ENCODE assay signal across 8 cellular contexts in genomic region chr2:73827018-73827417, GRCh38. TPM values are rescaled to one million over a fixed set of nuclear protein-coding genes. Genes with fewer than 3 reads are reported as not detected.
DNase-seq lines count a peak whose midpoint lies in the region; ATAC-seq, FAIRE-seq and TF ChIP-seq lines count a peak whose summit lies in the region.

No MANE protein-coding gene starts in this region.

- H4K20me1 ChIP-seq in HepG2 (ENCODE audit: insufficient read depth, low read length): no peaks in the 10 kb centered on the region
- no peaks in the 10 kb centered on the region for H4K20me1 ChIP-seq in OCI-LY1 (ENCODE audit: insufficient read depth, low read length)

- BruUV-seq in HepG2 (replicated peaks; lab: Mats Ljungman, UMichigan): no TSS peak

- TF ChIP-seq CTCF in HepG2 (CRISPR knock-in tag; IDR thresholded peaks at IDR 0.05) (peak; percentile 45), right lobe of liver (IDR thresholded peaks at IDR 0.05) (peak in 2 of 4 donors; percentile 16 to 18), OCI-LY1 (IDR thresholded peaks at IDR 0.05; ENCODE audit: low read length) (peak; percentile 78), upper lobe of right lung (IDR thresholded peaks at IDR 0.05) (peak; percentile 23)

- H3K4me1 ChIP-seq in HepG2 (ENCODE audit: insufficient read depth, low read length) (peaks cover 31% of the 10 kb centered on the region), right lobe of liver (peaks cover 0 to 6% (median 0%) of the 10 kb centered on the region in 4 donors), OCI-LY1 (ENCODE audit: insufficient read depth, low read length, severe bottlenecking) (peaks cover 36% of the 10 kb centered on the region), upper lobe of right lung (peaks cover 17% of the 10 kb centered on the region)

- POLR2A ChIA-PET in HepG2 (lab: Yijun Ruan, JAX): interaction anchor here (0.6 to 1.2 kb wide), 6 partner anchors 16 to 352 kb away, joined by 3 to 8 read pairs (median 3); partner anchors contain the start of gene MOB1A

- no peak for TF ChIP-seq EP300 in HepG2 (IDR thresholded peaks at IDR 0.05; ENCODE audit: low read depth in 2 of 2, low read length in 2 of 2)
- TF ChIP-seq EP300 in HepG2 (CRISPR knock-in tag; IDR thresholded peaks at IDR 0.05; ENCODE audit: borderline replicate concordance): no peak

- H3K79me2 ChIP-seq in HepG2 (ENCODE audit: insufficient read depth, low read length) (peaks cover 21% of the 10 kb centered on the region), OCI-LY1 (ENCODE audit: insufficient read depth, low read length) (0 out of 2 replicates have a peak, but pooled peaks cover 3% of the 10 kb centered on the region)

- ATAC-seq in HepG2: no peak
- no peak for ATAC-seq in right lobe of liver
- no peak for ATAC-seq in upper lobe of right lung
- ATAC-seq in HG02885 (IDR thresholded peaks at IDR 0.05; ENCODE audit: poor library complexity, unreplicated experiment): no peak

- no peaks in the 10 kb centered on the region; a peak in 1 of 5 replicates for H3K27me3 ChIP-seq in HepG2 (ENCODE audit: control insufficient read depth in 1 of 2, insufficient read depth in 2 of 2, low read length in 2 of 2)
- H3K27me3 ChIP-seq in right lobe of liver: no peaks in the 10 kb centered on the region
- no peaks in the 10 kb centered on the region for H3K27me3 ChIP-seq in OCI-LY1 (ENCODE audit: insufficient read depth, low read length)
- no peaks in the 10 kb centered on the region for H3K27me3 ChIP-seq in upper lobe of right lung

- H3K36me3 ChIP-seq in HepG2 (replicated peaks in 1 of 2; ENCODE audit: control insufficient read depth in 1 of 2, insufficient read depth in 2 of 2, low read length in 2 of 2): peaks cover 1 to 9% of the 10 kb centered on the region in 2 experiments; a peak in 1 of 5 replicates
- peaks cover 0 to 4% (median 0%) of the 10 kb centered on the region in 4 donors for H3K36me3 ChIP-seq in right lobe of liver
- H3K36me3 ChIP-seq in OCI-LY1 (ENCODE audit: insufficient read depth, low read length): peaks cover 11% of the 10 kb centered on the region
- peaks cover 5% of the 10 kb centered on the region for H3K36me3 ChIP-seq in upper lobe of right lung

- no peaks in the 10 kb centered on the region for H3K9me2 ChIP-seq in OCI-LY1 (ENCODE audit: low read depth, low read length)

- no peak for DNase-seq in HepG2 (ENCODE audit: low spot score)
- no peak for DNase-seq in right lobe of liver
- DNase-seq in cerebellar cortex (ENCODE audit: low spot score): peak; percentile 38
- DNase-seq in upper lobe of right lung: no peak
- DNase-seq in stimulated activated naive CD4-positive, alpha-beta T cell treated with Interleukin-2 at 50 U/mL for 16 hours (lab: John Stamatoyannopoulos, UW): no peak
- no peak for DNase-seq in head of caudate nucleus

- H3F3A ChIP-seq in OCI-LY1 (ENCODE audit: insufficient read depth, low read length): no peaks in the 10 kb centered on the region

- H3K27ac ChIP-seq in HepG2 (ENCODE audit: extremely low read length, insufficient read depth, low read length) (no peak overlapping the region), right lobe of liver (no peak overlapping the region), OCI-LY1 (ENCODE audit: low read depth, low read length, poor library complexity, severe bottlenecking) (no peak overlapping the region), upper lobe of right lung (no peak overlapping the region)

- TF ChIP-seq RAD21 in HepG2 (CRISPR knock-in tag; IDR thresholded peaks at IDR 0.05): no peak

- H3K9ac ChIP-seq in HepG2 (ENCODE audit: insufficient read depth, low read depth, low read length) (no peak overlapping the region), OCI-LY1 (ENCODE audit: low read length) (no peak overlapping the region)

- CTCF ChIA-PET in HepG2 (lab: Yijun Ruan, JAX; ENCODE audit: low intra/inter-chr PET ratio, low total read pairs): interaction anchor here (1.5 kb wide), 1 partner anchor 321 kb away, joined by 5 read pairs; the partner anchor contains the start of gene BOLA3

- FAIRE-seq in HepG2 (lab: Jason Lieb, UNC): no peak

- H3K4me2 ChIP-seq in HepG2 (ENCODE audit: low read depth, low read length) (no peak overlapping the region), OCI-LY1 (ENCODE audit: low read length) (peak overlapping the region; percentile 95; the same call in 1 of the 2 replicates)

- no peak overlapping the region for H3K4me3 ChIP-seq in HepG2 (replicated peaks in 1 of 3; ENCODE audit: insufficient read depth in 1 of 3, low read depth in 2 of 3, low read length in 3 of 3)
- H3K4me3 ChIP-seq in right lobe of liver: no peak overlapping the region
- no peak overlapping the region for H3K4me3 ChIP-seq in OCI-LY1 (ENCODE audit: low read depth, low read length, poor library complexity, severe bottlenecking)
- no peak overlapping the region for H3K4me3 ChIP-seq in upper lobe of right lung

- no peak for TF ChIP-seq POLR2A in HepG2 (IDR thresholded peaks at IDR 0.05; ENCODE audit: insufficient read depth in 1 of 2, low read depth in 2 of 2, low read length in 2 of 2)
- TF ChIP-seq POLR2A in right lobe of liver (IDR thresholded peaks at IDR 0.05): no peak

- H2AFZ ChIP-seq in HepG2 (ENCODE audit: low read length): no peak overlapping the region
- no peak overlapping the region for H2AFZ ChIP-seq in OCI-LY1 (ENCODE audit: low read length)

- WGBS in HepG2 (ENCODE audit: low lambda C conversion rate): 30% methylated on average over 2 of the region's 2 CpGs
- 10% methylated on average over 2 of the region's 2 CpGs for WGBS in right lobe of liver (ENCODE audit: insufficient coverage, low coverage, low lambda C conversion rate, missing lambda C conversion rate)

- in situ Hi-C loops in HepG2 (cut with HindIII; ENCODE audit: extremely low pct_ligation_motif_present, low pct_unique_long_range_greater_than_20kb): loop anchor here (25.0 kb wide), 1 partner anchor 310 kb away; the partner anchor contains the start of gene BOLA3

- intact Hi-C loops in HepG2 (cut with micrococcal nuclease; ENCODE audit: unreplicated experiment): no loop called here
- intact Hi-C loops in right lobe of liver (cut with DNase I): loop anchor here in 1 of 2 donors (10.0 kb wide), 2 partner anchors 318 to 508 kb away; partner anchors contain the start of gene BOLA3
- intact Hi-C loops in upper lobe of right lung (cut with DNase I): no loop called here
- intact Hi-C loops in head of caudate nucleus (cut with DNase I): no loop called here

- H3K9me3 ChIP-seq in HepG2 (ENCODE audit: low read length) (no peaks in the 10 kb centered on the region), right lobe of liver (no peaks in the 10 kb centered on the region), OCI-LY1 (ENCODE audit: low read length) (no peaks in the 10 kb centered on the region), upper lobe of right lung (no peaks in the 10 kb centered on the region)

RNA-seq across cellular contexts. Expression of gene STAMBP, which starts 1.7 kb away (rescaled TPM):
- total RNA-seq in HepG2 (2016; rRNA removed; fragmentation: Illumina TruSeq; extraction: Trizol): 53.2 and 85.0 TPM in 2 replicates
- total RNA-seq in HepG2 (2016; cell fraction: cytosol; rRNA removed; fragmentation: Illumina TruSeq; extraction: Trizol; ENCODE audit: low read depth): 14.5 and 16.7 TPM in 2 replicates
- total RNA-seq in HepG2 (2016; cell fraction: insoluble cytoplasmic fraction; rRNA removed; fragmentation: Illumina TruSeq; extraction: Trizol): 55.9 and 77.3 TPM in 2 replicates
- total RNA-seq in HepG2 (2016; cell fraction: membrane; rRNA removed; fragmentation: Illumina TruSeq; extraction: Trizol): 37.7 and 40.2 TPM in 2 replicates
- total RNA-seq in HepG2 (2016; cell fraction: nucleus; rRNA removed; fragmentation: Illumina TruSeq; extraction: Trizol): 22.6 and 27.3 TPM in 2 replicates
- 45.2 and 49.6 TPM in 2 replicates for polyA plus RNA-seq in HepG2 (2011; rRNA removed)
- polyA plus RNA-seq in HepG2 (2011; cell fraction: cytosol; rRNA removed): 45.4 and 45.5 TPM in 2 replicates
- polyA plus RNA-seq in HepG2 (2011; cell fraction: nucleus; rRNA removed): 28.3 and 31.6 TPM in 2 replicates
- polyA plus RNA-seq in HepG2 (2012): 42.0 and 47.4 TPM in 2 replicates
- 14.9 and 19.3 TPM in 2 replicates for polyA plus RNA-seq in HepG2 (2016; cell fraction: cytosol; fragmentation: Illumina TruSeq; extraction: Trizol; ENCODE audit: low read depth)
- 101 and 102 TPM in 2 replicates for polyA plus RNA-seq in HepG2 (2016; cell fraction: insoluble cytoplasmic fraction; fragmentation: Illumina TruSeq; extraction: Trizol; ENCODE audit: low read depth)
- polyA plus RNA-seq in HepG2 (2016; cell fraction: membrane; fragmentation: Illumina TruSeq; extraction: Trizol; ENCODE audit: low read depth): 40.1 and 47.1 TPM in 2 replicates
- 60.5 and 61.0 TPM in 2 replicates for polyA plus RNA-seq in HepG2 (2016; cell fraction: nucleus; fragmentation: Illumina TruSeq; extraction: Trizol; ENCODE audit: insufficient read depth, low read depth)
- 48.4 and 50.1 TPM in 2 replicates for polyA minus RNA-seq in HepG2 (2011; rRNA and poly(A)+ RNA removed; ENCODE audit: low replicate concordance)
- 26.0 and 29.4 TPM in 2 replicates for polyA minus RNA-seq in HepG2 (2011; cell fraction: cytosol; rRNA and poly(A)+ RNA removed)
- 27.8 and 34.1 TPM in 2 replicates for polyA minus RNA-seq in HepG2 (2011; cell fraction: nucleus; rRNA and poly(A)+ RNA removed)
- 10 to 100 TPM; 10.9 to 23.9 (median 16.9) TPM for total RNA-seq in right lobe of liver
- total RNA-seq in upper lobe of right lung: 29.9 TPM

RNA-seq across cellular contexts. Expression of gene C2orf78, which starts 43.0 kb away (rescaled TPM):
- total RNA-seq in HepG2 (2016; rRNA removed; fragmentation: Illumina TruSeq; extraction: Trizol) (not detected in 2 replicates), right lobe of liver (under 1 TPM in 1 of 6 experiments, not detected in 5; 0.07 TPM), upper lobe of right lung (not detected)
- total RNA-seq in HepG2 (2016; cell fraction: cytosol; rRNA removed; fragmentation: Illumina TruSeq; extraction: Trizol; ENCODE audit: low read depth): not detected in 2 replicates
- not detected in 2 replicates for total RNA-seq in HepG2 (2016; cell fraction: insoluble cytoplasmic fraction; rRNA removed; fragmentation: Illumina TruSeq; extraction: Trizol)
- total RNA-seq in HepG2 (2016; cell fraction: membrane; rRNA removed; fragmentation: Illumina TruSeq; extraction: Trizol): not detected in 2 replicates
- not detected in 2 replicates for total RNA-seq in HepG2 (2016; cell fraction: nucleus; rRNA removed; fragmentation: Illumina TruSeq; extraction: Trizol)
- not detected in 2 replicates for polyA plus RNA-seq in HepG2 (2011; rRNA removed)
- not detected in 2 replicates for polyA plus RNA-seq in HepG2 (2011; cell fraction: cytosol; rRNA removed)
- polyA plus RNA-seq in HepG2 (2011; cell fraction: nucleus; rRNA removed): not detected in 2 replicates
- polyA plus RNA-seq in HepG2 (2012): not detected in 2 replicates
- not detected in 2 replicates for polyA plus RNA-seq in HepG2 (2016; cell fraction: cytosol; fragmentation: Illumina TruSeq; extraction: Trizol; ENCODE audit: low read depth)
- not detected in 2 replicates for polyA plus RNA-seq in HepG2 (2016; cell fraction: insoluble cytoplasmic fraction; fragmentation: Illumina TruSeq; extraction: Trizol; ENCODE audit: low read depth)
- not detected in 2 replicates for polyA plus RNA-seq in HepG2 (2016; cell fraction: membrane; fragmentation: Illumina TruSeq; extraction: Trizol; ENCODE audit: low read depth)
- not detected in 2 replicates for polyA plus RNA-seq in HepG2 (2016; cell fraction: nucleus; fragmentation: Illumina TruSeq; extraction: Trizol; ENCODE audit: insufficient read depth, low read depth)
- 0.26 TPM in 1 of 2 replicates, not detected in the other for polyA minus RNA-seq in HepG2 (2011; rRNA and poly(A)+ RNA removed; ENCODE audit: low replicate concordance)
- not detected in 2 replicates for polyA minus RNA-seq in HepG2 (2011; cell fraction: cytosol; rRNA and poly(A)+ RNA removed)
- polyA minus RNA-seq in HepG2 (2011; cell fraction: nucleus; rRNA and poly(A)+ RNA removed): not detected in 2 replicates

RNA-seq across cellular contexts. Expression of gene DUSP11, which starts 47.1 kb away (rescaled TPM):
- total RNA-seq in HepG2 (2016; rRNA removed; fragmentation: Illumina TruSeq; extraction: Trizol): 36.2 and 48.9 TPM in 2 replicates
- total RNA-seq in HepG2 (2016; cell fraction: cytosol; rRNA removed; fragmentation: Illumina TruSeq; extraction: Trizol; ENCODE audit: low read depth): 7.5 and 8.8 TPM in 2 replicates
- 35.4 and 51.7 TPM in 2 replicates for total RNA-seq in HepG2 (2016; cell fraction: insoluble cytoplasmic fraction; rRNA removed; fragmentation: Illumina TruSeq; extraction: Trizol)
- 11.1 and 14.7 TPM in 2 replicates for total RNA-seq in HepG2 (2016; cell fraction: membrane; rRNA removed; fragmentation: Illumina TruSeq; extraction: Trizol)
- 21.8 and 22.7 TPM in 2 replicates for total RNA-seq in HepG2 (2016; cell fraction: nucleus; rRNA removed; fragmentation: Illumina TruSeq; extraction: Trizol)
- polyA plus RNA-seq in HepG2 (2011; rRNA removed): 23.1 and 30.5 TPM in 2 replicates
- polyA plus RNA-seq in HepG2 (2011; cell fraction: cytosol; rRNA removed): 16.4 and 22.8 TPM in 2 replicates
- polyA plus RNA-seq in HepG2 (2011; cell fraction: nucleus; rRNA removed): 8.3 and 8.7 TPM in 2 replicates
- 19.3 and 22.5 TPM in 2 replicates for polyA plus RNA-seq in HepG2 (2012)
- polyA plus RNA-seq in HepG2 (2016; cell fraction: cytosol; fragmentation: Illumina TruSeq; extraction: Trizol; ENCODE audit: low read depth): 3.0 and 3.8 TPM in 2 replicates
- polyA plus RNA-seq in HepG2 (2016; cell fraction: insoluble cytoplasmic fraction; fragmentation: Illumina TruSeq; extraction: Trizol; ENCODE audit: low read depth): 55.6 and 64.2 TPM in 2 replicates
- 5.9 and 7.0 TPM in 2 replicates for polyA plus RNA-seq in HepG2 (2016; cell fraction: membrane; fragmentation: Illumina TruSeq; extraction: Trizol; ENCODE audit: low read depth)
- 21.6 and 23.0 TPM in 2 replicates for polyA plus RNA-seq in HepG2 (2016; cell fraction: nucleus; fragmentation: Illumina TruSeq; extraction: Trizol; ENCODE audit: insufficient read depth, low read depth)
- 7.5 and 8.0 TPM in 2 replicates for polyA minus RNA-seq in HepG2 (2011; rRNA and poly(A)+ RNA removed; ENCODE audit: low replicate concordance)
- 10.1 and 13.7 TPM in 2 replicates for polyA minus RNA-seq in HepG2 (2011; cell fraction: cytosol; rRNA and poly(A)+ RNA removed)
- 37.3 and 39.3 TPM in 2 replicates for polyA minus RNA-seq in HepG2 (2011; cell fraction: nucleus; rRNA and poly(A)+ RNA removed)
- 10 to 100 TPM in 2 of 6 experiments, 1 to 10 TPM in 4; 5.7 to 14.2 (median 9.1) TPM for total RNA-seq in right lobe of liver
- total RNA-seq in upper lobe of right lung: 17.9 TPM
